Comparison of ENCODE assay signal across 37 cellular contexts in the genomic region with DNA sequence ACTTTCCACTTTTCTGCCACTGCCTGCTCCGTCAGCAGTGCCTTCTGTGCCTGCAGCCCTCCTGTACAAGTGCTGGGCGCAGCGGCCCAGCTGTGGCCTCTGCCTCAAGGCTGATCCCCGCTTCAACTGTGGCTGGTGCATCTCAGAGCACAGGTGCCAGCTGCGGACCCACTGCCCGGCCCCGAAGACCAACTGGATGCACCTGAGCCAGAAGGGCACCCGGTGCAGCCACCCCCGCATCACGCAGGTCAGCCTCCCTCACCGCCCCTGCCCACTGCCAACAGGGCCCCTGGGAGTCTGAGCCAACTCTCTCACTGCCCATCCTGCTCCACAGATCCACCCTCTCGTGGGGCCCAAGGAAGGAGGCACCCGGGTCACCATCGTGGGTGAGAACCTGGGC.
"Had no signal": no experiment of that assay in that cellular context is flagged by ENCODE, and none has a peak within 500 bp of the region (broad histone marks: within the 10 kb centered on the region; RNA-seq: fewer than 3 reads in every experiment).

No MANE protein-coding gene starts in this region.

- DNase-seq: Karpas-422, Kasumi-1, KBM-7, KG1, MG63, MM.1S, MV-4-11, NCI-H1048, NCI-H1092, NCI-H1092 treated with DMSO at 0.1 percent for 48 hours, NCI-H1105, NCI-H1105 treated with DMSO at 0.1 percent for 48 hours, NCI-H1417, NCI-H1417 treated with DMSO at 0.1 percent for 48 hours, NCI-H1436, NCI-H1436 treated with DMSO at 0.1 percent for 48 hours, NCI-H146, NCI-H1694, NCI-H1694 treated with DMSO at 0.1 percent for 48 hours, NCI-H187, NCI-H187 treated with DMSO at 0.1 percent for 48 hours, NCI-H1930, NCI-H2029, NCI-H2029 treated with DMSO at 0.1 percent for 48 hours, NCI-H2081, NCI-H2081 treated with DMSO at 0.1 percent for 48 hours, NCI-H2107, NCI-H2171, NCI-H2171 treated with DMSO at 0.1 percent for 48 hours, NCI-H2227 treated with DMSO at 0.1 percent for 48 hours, NCI-H226, NCI-H345, NCI-H446, NCI-H446 treated with DMSO at 0.1 percent for 48 hours, NCI-H510A, NCI-H510A treated with DMSO at 0.1 percent for 48 hours had no signal

- H3K27ac ChIP-seq: KMS-11 had no signal

- H3K36me3 ChIP-seq: MG63 had no signal

- H3K27me3 ChIP-seq: MG63 had no signal

- H3K4me3 ChIP-seq: MG63 had no signal

- H3K9me3 ChIP-seq: MG63 had no signal
